In genomic region chr6:36326351-36326995, GRCh38 we compare ENCODE assay signal across 22 cellular contexts. TPM values are rescaled to one million over a fixed set of nuclear protein-coding genes. Genes with fewer than 3 reads are reported as not detected.
DNase-seq lines count a peak whose midpoint lies in the region; ATAC-seq and TF ChIP-seq lines count a peak whose summit lies in the region.
"Had no signal": no experiment of that assay in that cellular context is flagged by ENCODE, and none has a peak within 500 bp of the region (broad histone marks: within the 10 kb centered on the region; RNA-seq: fewer than 3 reads in every experiment).

No MANE protein-coding gene starts in this region.

- intact Hi-C loops in esophagus squamous epithelium (cut with DNase I) = no loop called here

- peaks cover 0 to 17% (median 0%) of the 10 kb centered on the region in 4 donors for H3K27me3 ChIP-seq in esophagus squamous epithelium
- H3K27me3 ChIP-seq: breast epithelium had no signal

- peak; percentile 37 for DNase-seq in DMS53 (lab: John Stamatoyannopoulos, UW)
- no peak for DNase-seq in DMS53 treated with DMSO at 0.1 percent for 48 hours (lab: John Stamatoyannopoulos, UW; ENCODE audit: unreplicated experiment)
- DNase-seq in NCI-H2227 treated with DMSO at 0.1 percent for 48 hours (lab: John Stamatoyannopoulos, UW) = peak; percentile 23
- peak; percentile 19 for DNase-seq in hepatic stellate cell (ENCODE audit: low spot score)
- DNase-seq in pons (ENCODE audit: low spot score) = peak; percentile 30
- no peak for DNase-seq in esophagus squamous epithelium (lab: John Stamatoyannopoulos, UW)
- no peak for DNase-seq in NCI-H2107 (lab: John Stamatoyannopoulos, UW)
- DNase-seq: 8988T; activated CD4-positive, CD25-positive, alpha-beta regulatory T cell; activated naive CD4-positive, alpha-beta T cell treated with anti-CD3 and anti-CD28 coated beads, Interleukin-2, amount 50 U/mL, for 16 hours; CD4-positive, alpha-beta T cell; GF-D8; naive B cell; sigmoid colon; stimulated activated CD4-positive, alpha-beta T cell treated with anti-CD3 and anti-CD28 coated beads, Interleukin-4, amount 100 ng/mL, for 4 hours had no signal

- no peaks in the 10 kb centered on the region for H3K36me3 ChIP-seq in esophagus squamous epithelium
- H3K36me3 ChIP-seq: breast epithelium, sigmoid colon had no signal

- H3K9me3 ChIP-seq in esophagus squamous epithelium = no peaks in the 10 kb centered on the region
- H3K9me3 ChIP-seq: breast epithelium, sigmoid colon had no signal

- H3K27ac ChIP-seq in esophagus squamous epithelium = no peak overlapping the region
- H3K27ac ChIP-seq: breast epithelium, sigmoid colon had no signal

- no peak for TF ChIP-seq CTCF in esophagus squamous epithelium (IDR thresholded peaks at IDR 0.05)

- no peak overlapping the region for H3K4me3 ChIP-seq in esophagus squamous epithelium
- H3K4me3 ChIP-seq: breast epithelium, sigmoid colon had no signal

- H3K4me1 ChIP-seq in esophagus squamous epithelium = no peaks in the 10 kb centered on the region
- H3K4me1 ChIP-seq: breast epithelium, sigmoid colon had no signal

- no peak for TF ChIP-seq POLR2A in esophagus squamous epithelium (IDR thresholded peaks at IDR 0.05)

- 61 to 70% methylated on average over 3 to 6 of the region's 7 CpGs for WGBS in esophagus squamous epithelium, 2 donors

- no peak for ATAC-seq in HG02763 (IDR thresholded peaks at IDR 0.05; ENCODE audit: unreplicated experiment)
- ATAC-seq: Panc1 had no signal

RNA-seq across cellular contexts. Expression of gene BNIP5, which starts 10.2 kb away (rescaled TPM):
- not detected for total RNA-seq in esophagus squamous epithelium
- total RNA-seq: CD4-positive, alpha-beta T cell; glomerular endothelial cell; HT1080; kidney epithelial cell; sigmoid colon; urinary bladder had no signal

RNA-seq across cellular contexts. Expression of gene PNPLA1, which starts 56.6 kb away (rescaled TPM):
- total RNA-seq in esophagus squamous epithelium = under 1 TPM in 2 of 4 donors, not detected in 2; 0.59 to 0.64 TPM
- total RNA-seq: breast epithelium, glomerular endothelial cell, kidney epithelial cell, sigmoid colon, urinary bladder had no signal

Comparison
In these comparisons a context has a peak if more than half of its experiments do, and no peak if none do; other contexts are left out.
1. DNase-seq: peak in DMS53 (single experiment), NCI-H2227 treated with DMSO at 0.1 percent for 48 hours (single experiment), hepatic stellate cell (single experiment) and pons (single experiment); none in DMS53 treated with DMSO at 0.1 percent for 48 hours (single experiment), esophagus squamous epithelium (single experiment) and NCI-H2107 (single experiment).